1 cellular context compared by ENCODE assay signal in the genomic region with DNA sequence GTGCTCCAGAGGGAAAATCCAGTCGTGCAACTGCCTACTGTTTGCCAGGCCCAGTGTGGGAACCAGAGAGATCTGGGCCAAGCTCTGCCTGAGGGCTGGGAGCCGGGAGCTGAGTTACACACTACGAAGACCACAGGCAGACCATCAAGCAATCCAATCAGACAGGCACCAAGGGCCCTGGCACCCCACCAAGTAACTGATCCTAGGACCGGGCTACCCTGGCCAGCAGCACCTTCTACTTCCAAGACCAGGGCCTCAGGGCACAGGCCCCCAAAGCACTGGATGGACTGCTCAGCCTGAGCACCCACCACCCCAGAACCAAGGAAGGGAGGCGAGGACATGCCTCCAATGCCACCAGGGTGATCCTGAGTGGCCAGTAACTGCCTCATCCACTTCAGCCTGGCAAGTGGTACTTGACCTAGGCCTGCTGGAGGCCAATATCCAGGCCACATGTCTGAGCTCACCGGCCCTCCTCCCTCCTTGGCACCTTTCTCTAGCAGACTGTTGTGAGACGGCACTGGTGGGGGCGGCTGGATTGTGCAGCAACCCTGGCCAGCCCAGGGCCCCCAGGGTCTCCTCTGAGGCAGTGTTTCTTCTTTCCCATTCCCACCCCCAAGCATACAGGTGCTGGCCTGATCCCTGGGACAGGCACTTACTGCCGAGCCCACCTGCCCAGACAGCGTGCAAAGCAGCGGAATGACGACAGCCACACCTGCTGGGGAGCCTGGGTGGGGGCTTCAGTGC.
TF ChIP-seq lines count a peak whose summit lies in the region.

No MANE protein-coding gene starts in this region.

TF ChIP-seq in IMR-90, 13 proteins besides CTCF, POLR2A, EP300 and RAD21:
- TF ChIP-seq NFE2L2 (IDR thresholded peaks at IDR 0.05; ENCODE audit: low read depth, low read length): no peak
- no peak for TF ChIP-seq RFX5 (IDR thresholded peaks at IDR 0.05; ENCODE audit: low read depth, low read length)
- TF ChIP-seq MAFK (IDR thresholded peaks at IDR 0.05; ENCODE audit: low read depth, low read length): no peak
- TF ChIP-seq, protein P1, sequence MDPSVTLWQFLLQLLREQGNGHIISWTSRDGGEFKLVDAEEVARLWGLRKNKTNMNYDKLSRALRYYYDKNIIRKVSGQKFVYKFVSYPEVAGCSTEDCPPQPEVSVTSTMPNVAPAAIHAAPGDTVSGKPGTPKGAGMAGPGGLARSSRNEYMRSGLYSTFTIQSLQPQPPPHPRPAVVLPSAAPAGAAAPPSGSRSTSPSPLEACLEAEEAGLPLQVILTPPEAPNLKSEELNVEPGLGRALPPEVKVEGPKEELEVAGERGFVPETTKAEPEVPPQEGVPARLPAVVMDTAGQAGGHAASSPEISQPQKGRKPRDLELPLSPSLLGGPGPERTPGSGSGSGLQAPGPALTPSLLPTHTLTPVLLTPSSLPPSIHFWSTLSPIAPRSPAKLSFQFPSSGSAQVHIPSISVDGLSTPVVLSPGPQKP (IDR thresholded peaks at IDR 0.05; ENCODE audit: borderline replicate concordance, low read depth, low read length): no peak
TF ChIP-seq in IMR-90: peak in this region for 0.
